Comparison of ENCODE assay signal across 5 cellular contexts in the genomic region with DNA sequence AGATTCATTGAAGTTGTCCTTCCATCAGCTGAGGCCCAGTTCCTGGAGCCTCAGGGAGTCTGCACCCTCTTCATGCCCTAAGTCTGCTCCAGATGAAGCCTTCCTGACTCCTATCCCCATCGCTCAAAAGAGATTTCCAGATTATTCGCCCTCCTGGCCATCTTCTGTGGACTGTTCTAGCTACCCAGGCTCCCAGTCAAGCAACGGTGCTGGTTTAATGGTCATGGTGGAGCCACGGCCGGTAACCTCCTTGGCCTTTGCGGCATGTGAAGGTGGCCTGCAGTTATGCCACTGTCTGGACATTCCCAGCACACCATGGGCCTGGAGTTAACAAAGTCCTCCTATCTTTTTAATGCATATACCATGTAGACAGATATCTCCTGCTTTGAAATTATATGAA.
"Had no signal": no experiment of that assay in that cellular context is flagged by ENCODE, and none has a peak within 500 bp of the region (broad histone marks: within the 10 kb centered on the region; RNA-seq: fewer than 3 reads in every experiment).

No MANE protein-coding gene starts in this region.

- DNase-seq: GM23248, GOT3, H7, HFFc6, IMR-90 had no signal

- H3K27ac Mint-ChIP-seq: HFFc6 had no signal

- H3K4me3 Mint-ChIP-seq: HFFc6 had no signal
